In the genomic region with DNA sequence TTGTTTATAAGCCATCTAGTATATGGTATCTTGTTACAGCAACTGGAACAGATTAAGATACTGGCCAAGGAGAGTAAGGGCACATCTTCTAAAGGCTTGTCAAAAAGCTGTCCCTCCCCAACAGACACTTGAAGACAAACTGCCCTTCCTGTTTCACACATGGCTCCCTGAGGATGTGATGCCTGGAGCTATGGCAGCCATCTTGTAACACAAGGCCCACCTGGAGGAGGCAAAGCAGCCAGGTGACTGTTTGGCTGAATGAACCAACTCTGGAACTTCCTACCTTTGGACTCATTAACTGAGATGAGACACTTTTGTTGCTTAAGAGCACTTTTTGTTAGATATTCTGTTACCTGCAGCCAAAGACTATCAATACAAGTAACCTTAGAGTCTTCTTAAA, we compare ENCODE assay signal across 34 cellular contexts.
"Had no signal": no experiment of that assay in that cellular context is flagged by ENCODE, and none has a peak within 500 bp of the region (broad histone marks: within the 10 kb centered on the region; RNA-seq: fewer than 3 reads in every experiment).

No MANE protein-coding gene starts in this region.

- H3K4me3 ChIP-seq: adrenal gland, body of pancreas, breast epithelium, coronary artery had no signal

- FAIRE-seq: astrocyte, colon, TTC549 had no signal

- ATAC-seq: activated CD4-positive, alpha-beta T cell treated with anti-CD3 and anti-CD28 coated beads for 36 hours; activated CD4-positive, CD25-positive, alpha-beta regulatory T cell treated with anti-CD3 and anti-CD28 coated beads, Interleukin-2, amount 50 U/mL, for 24 hours; activated CD8-positive, alpha-beta memory T cell treated with anti-CD3 and anti-CD28 coated beads, Interleukin-2, amount 10 ng/mL, durations not matched to agents 7 days and 5 days; activated CD8-positive, alpha-beta T cell treated with anti-CD3 and anti-CD28 coated beads, Interleukin-2, amount 10 ng/mL, durations not matched to agents 7 days and 5 days; activated naive CD4-positive, alpha-beta T cell treated with anti-CD3 and anti-CD28 coated beads, Interleukin-2, amount 50 U/mL, for 72 hours; body of pancreas had no signal

- H3K36me3 ChIP-seq: adrenal gland, brain microvascular endothelial cell, breast epithelium, WERI-Rb-1 had no signal

- H3K27ac ChIP-seq: adrenal gland, body of pancreas, brain microvascular endothelial cell, breast epithelium, coronary artery, WERI-Rb-1 had no signal

- H3K9me3 ChIP-seq: adrenal gland, body of pancreas, breast epithelium had no signal

- DNase-seq: activated CD4-positive, alpha-beta memory T cell treated with anti-CD3 and anti-CD28 coated beads, Interleukin-2, amount 10 ng/mL, durations not matched to agents 7 days and 5 days; activated CD4-positive, alpha-beta T cell treated with anti-CD3 and anti-CD28 coated beads for 1 hour; activated CD4-positive, alpha-beta T cell treated with anti-CD3 and anti-CD28 coated beads for 36 hours; activated CD4-positive, alpha-beta T cell treated with anti-CD3 and anti-CD28 coated beads for 48 hours; activated CD4-positive, alpha-beta T cell treated with anti-CD3 and anti-CD28 coated beads, Interleukin-2, amount 10 ng/mL, durations not matched to agents 7 days and 5 days; activated CD4-positive, alpha-beta T cell treated with anti-CD3 and anti-CD28 coated beads, Interleukin-2, amount 50 U/mL, for 48 hours; activated CD4-positive, CD25-positive, alpha-beta regulatory T cell; activated CD8-positive, alpha-beta memory T cell treated with anti-CD3 and anti-CD28 coated beads for 24 hours; activated CD8-positive, alpha-beta memory T cell treated with anti-CD3 and anti-CD28 coated beads, Interleukin-2, amount 10 ng/mL, durations not matched to agents 7 days and 5 days; activated CD8-positive, alpha-beta memory T cell treated with anti-CD3 and anti-CD28 coated beads, Interleukin-2, amount 50 U/mL, for 48 hours; activated CD8-positive, alpha-beta T cell treated with anti-CD3 and anti-CD28 coated beads, Interleukin-2, amount 10 ng/mL, durations not matched to agents 7 days and 5 days; activated effector memory CD4-positive, alpha-beta T cell treated with Interleukin-2 at 50 U/mL for 16 hours; activated gamma-delta T cell; activated naive CD4-positive, alpha-beta T cell treated with anti-CD3 and anti-CD28 coated beads for 36 hours; activated naive CD4-positive, alpha-beta T cell treated with anti-CD3 and anti-CD28 coated beads, Interleukin-2, amount 50 U/mL, for 16 hours; activated naive CD8-positive, alpha-beta T cell treated with anti-CD3 and anti-CD28 coated beads for 36 hours; activated T-cell treated with anti-CD3 and anti-CD28 coated beads, Interleukin-2, amount 50 U/mL, for 24 hours; activated T-cell treated with anti-CD3 and anti-CD28 coated beads, Interleukin-2, amount 50 U/mL, for 48 hours; adrenal gland; amniotic stem cell; aorta; body of pancreas; brain microvascular endothelial cell; central memory CD4-positive, alpha-beta T cell; T-helper 2 cell; T-helper 9 cell had no signal

- H3K27me3 ChIP-seq: body of pancreas had no signal
